In genomic region chr2:175576270-175576669, GRCh38 we compare ENCODE assay signal across 16 cellular contexts.
DNase-seq lines count a peak whose midpoint lies in the region; ATAC-seq and TF ChIP-seq lines count a peak whose summit lies in the region.
"Had no signal": no experiment of that assay in that cellular context is flagged by ENCODE, and none has a peak within 500 bp of the region (broad histone marks: within the 10 kb centered on the region; RNA-seq: fewer than 3 reads in every experiment).

No MANE protein-coding gene starts in this region.

- no peaks in the 10 kb centered on the region for H3K9me3 ChIP-seq in neural cell (ENCODE audit: low read length)
- H3K9me3 ChIP-seq: esophagus muscularis mucosa, HAP-1 had no signal

- H3K4me2 ChIP-seq in KMS-11: peak overlapping the region; percentile 81
- no peak overlapping the region for H3K4me2 ChIP-seq in neural cell (ENCODE audit: low read length)
- H3K4me2 ChIP-seq: PC-9 had no signal

- H4K20me1 ChIP-seq in KMS-11 (ENCODE audit: insufficient read depth) (no peaks in the 10 kb centered on the region), neural cell (ENCODE audit: insufficient read depth) (no peaks in the 10 kb centered on the region)

- no peaks in the 10 kb centered on the region for H3K79me2 ChIP-seq in KMS-11 (ENCODE audit: insufficient read depth, low read depth)
- no peaks in the 10 kb centered on the region for H3K79me2 ChIP-seq in neural cell (replicated peaks; ENCODE audit: insufficient read depth, low read length)

- H3K4me3 ChIP-seq in KMS-11 (IDR thresholded peaks at IDR 0.05; ENCODE audit: insufficient read depth, low read depth, low read length) (no peak overlapping the region), neural cell (ENCODE audit: low read length) (peak overlapping the region; percentile 31)
- H3K4me3 ChIP-seq: esophagus muscularis mucosa, HAP-1, PC-9 had no signal

- TF ChIP-seq EP300 in neural cell (conservative IDR thresholded peaks at IDR 0.05; ENCODE audit: poor library complexity, severe bottlenecking): no peak

- H2AFZ ChIP-seq in KMS-11 (ENCODE audit: low read depth) (peak overlapping the region; percentile 45), neural cell (ENCODE audit: low read depth, low read length) (no peak overlapping the region)
- H2AFZ ChIP-seq: PC-9 had no signal

- TF ChIP-seq CTCF in KMS-11 (conservative IDR thresholded peaks at IDR 0.05; ENCODE audit: low read depth, low read length): no peak
- TF ChIP-seq CTCF in neural cell (IDR thresholded peaks at IDR 0.05; ENCODE audit: poor library complexity, severe bottlenecking): no peak

- no peaks in the 10 kb centered on the region for H3K27me3 ChIP-seq in KMS-11 (ENCODE audit: insufficient read depth, low read depth)
- no peaks in the 10 kb centered on the region for H3K27me3 ChIP-seq in neural cell (ENCODE audit: insufficient read depth, low read depth, low read length)
- H3K27me3 ChIP-seq: esophagus muscularis mucosa had no signal

- no peaks in the 10 kb centered on the region for H3F3A ChIP-seq in neural cell (ENCODE audit: insufficient read depth, low read length, poor library complexity, severe bottlenecking)

- TF ChIP-seq RAD21 in neural cell (conservative IDR thresholded peaks at IDR 0.05): no peak

- peak; percentile 10 for ATAC-seq in GM19324 (IDR thresholded peaks at IDR 0.05; ENCODE audit: low FRiP score, unreplicated experiment)
- ATAC-seq in HG02571 (IDR thresholded peaks at IDR 0.05; ENCODE audit: unreplicated experiment): peak; percentile 21
- ATAC-seq in esophagus mucosa: no peak

- no peaks in the 10 kb centered on the region for H3K36me3 ChIP-seq in KMS-11 (ENCODE audit: insufficient read depth)
- no peaks in the 10 kb centered on the region for H3K36me3 ChIP-seq in neural cell (ENCODE audit: insufficient read depth, low read length)
- H3K36me3 ChIP-seq: esophagus muscularis mucosa, HAP-1 had no signal

- peaks cover 23% of the 10 kb centered on the region for H3K4me1 ChIP-seq in KMS-11 (ENCODE audit: low read depth, poor library complexity, severe bottlenecking)
- H3K4me1 ChIP-seq: esophagus muscularis mucosa, HAP-1 had no signal

- H3K9ac ChIP-seq in KMS-11: peak overlapping the region; percentile 29; the same call in 1 of the 2 replicates
- H3K9ac ChIP-seq in neural cell (ENCODE audit: low read length): no peak overlapping the region

- no peaks in the 10 kb centered on the region for H3K9me2 ChIP-seq in neural cell (ENCODE audit: insufficient read depth, low read length)

- DNase-seq in NCI-H2107 treated with DMSO at 0.1 percent for 48 hours (lab: John Stamatoyannopoulos, UW; ENCODE audit: unreplicated experiment) (no peak), COR-L47 (lab: John Stamatoyannopoulos, UW) (no peak)
- DNase-seq: activated naive CD4-positive, alpha-beta T cell; activated T-cell treated with anti-CD3 and anti-CD28 coated beads, Interleukin-2, amount 50 U/mL, for 1 hour; aorta; central memory CD4-positive, alpha-beta T cell; NCI-H1436 treated with DMSO at 0.1 percent for 48 hours; NCI-H2171 treated with DMSO at 0.1 percent for 48 hours; PC-9 had no signal

- H3K27ac ChIP-seq in KMS-11 (peak overlapping the region; percentile 63), neural cell (ENCODE audit: low read length) (peak overlapping the region; percentile 42)
- H3K27ac ChIP-seq: esophagus muscularis mucosa, PC-9 had no signal

TF ChIP-seq in neural cell, 6 proteins besides CTCF, POLR2A, EP300 and RAD21:
- no peak for TF ChIP-seq POLR2AphosphoS5 (IDR thresholded peaks at IDR 0.05)
- no peak for TF ChIP-seq MXI1 (conservative IDR thresholded peaks at IDR 0.05; ENCODE audit: poor library complexity, severe bottlenecking)
